15 cellular contexts compared by ENCODE assay signal in genomic region chr10:34995925-34996324, GRCh38.
DNase-seq lines count a peak whose midpoint lies in the region; ATAC-seq and TF ChIP-seq lines count a peak whose summit lies in the region.
"Had no signal": no experiment of that assay in that cellular context is flagged by ENCODE, and none has a peak within 500 bp of the region (broad histone marks: within the 10 kb centered on the region; RNA-seq: fewer than 3 reads in every experiment).

No MANE protein-coding gene starts in this region.

- no peaks in the 10 kb centered on the region for H3F3A ChIP-seq in neural progenitor cell (ENCODE audit: low read depth)

- no peaks in the 10 kb centered on the region for H3K9me3 Mint-ChIP-seq in endodermal cell
- no peaks in the 10 kb centered on the region for H3K9me3 Mint-ChIP-seq in neural progenitor cell
- H3K9me3 Mint-ChIP-seq: CD4-positive, alpha-beta T cell had no signal

- H3K4me1 Mint-ChIP-seq in endodermal cell (peaks cover 4% of the 10 kb centered on the region), neural progenitor cell (peaks cover 29% of the 10 kb centered on the region)

- H4K20me1 ChIP-seq in IMR-90 (ENCODE audit: insufficient read depth, low read length) (no peaks in the 10 kb centered on the region), neural progenitor cell (ENCODE audit: low read depth) (no peaks in the 10 kb centered on the region)

- H2AK5ac ChIP-seq in IMR-90 (ENCODE audit: low read depth, low read length): 0 out of 2 replicates have a peak overlapping the region, but pooled peaks have one; percentile 7

- 0 out of 2 replicates have a peak overlapping the region, but pooled peaks have one; percentile 2 for H3K4ac ChIP-seq in IMR-90 (ENCODE audit: low read depth, low read length)

- DNase-seq in ELF-1 (ENCODE audit: low read depth, low spot score) (peak; percentile 29), IMR-90 (no peak), endodermal cell (peak; percentile 79), neural progenitor cell (ENCODE audit: low spot score) (peak; percentile 56), NCI-H187 (lab: John Stamatoyannopoulos, UW) (no peak), kidney tubule cell (ENCODE audit: low spot score) (no peak)
- DNase-seq: BE2C; CD4-positive, alpha-beta T cell; Karpas-422; NCI-H1417; NCI-H1694 treated with DMSO at 0.1 percent for 48 hours; NCI-H446 treated with DMSO at 0.1 percent for 48 hours; NCI-H526 treated with DMSO at 0.1 percent for 48 hours; SHP77 had no signal

- TF ChIP-seq CTCF in IMR-90 (conservative IDR thresholded peaks at IDR 0.05; ENCODE audit: low read depth, low read length) (no peak), endodermal cell (conservative IDR thresholded peaks at IDR 0.05) (no peak), neural progenitor cell (IDR thresholded peaks at IDR 0.05) (no peak)

- H4K5ac ChIP-seq in IMR-90 (ENCODE audit: low read depth, low read length): no peak overlapping the region

- H2BK20ac ChIP-seq in IMR-90 (ENCODE audit: low read depth, low read length): no peak overlapping the region

- no peak overlapping the region for H2BK5ac ChIP-seq in IMR-90 (ENCODE audit: low read depth, low read length, poor library complexity, severe bottlenecking)

- H3K9me3 ChIP-seq in IMR-90 (ENCODE audit: control insufficient read depth, insufficient read depth, low read length) (peaks cover 7% of the 10 kb centered on the region), endodermal cell (ENCODE audit: control insufficient read depth, low read length) (no peaks in the 10 kb centered on the region), neural progenitor cell (ENCODE audit: low read depth) (no peaks in the 10 kb centered on the region)
- H3K9me3 ChIP-seq: BE2C had no signal

- no peak overlapping the region for H3K23ac ChIP-seq in IMR-90 (ENCODE audit: low read depth, low read length)

- no peaks in the 10 kb centered on the region for H3K27me3 ChIP-seq in IMR-90 (ENCODE audit: control insufficient read depth, insufficient read depth, low read length)
- H3K27me3 ChIP-seq in endodermal cell (ENCODE audit: control insufficient read depth, insufficient read depth, low read length, poor library complexity, severe bottlenecking): no peaks in the 10 kb centered on the region
- H3K27me3 ChIP-seq in neural progenitor cell: no peaks in the 10 kb centered on the region
- H3K27me3 ChIP-seq: BE2C had no signal

- no CpG with 5 or more reads among the region's 2 CpGs for WGBS in IMR-90 (ENCODE audit: extremely low coverage in 2 of 2, insufficient read length in 1 of 2), 2 experiments
- WGBS in endodermal cell (ENCODE audit: insufficient coverage in 1 of 2, insufficient read length in 1 of 2), 2 experiments: 54% methylated on average over 2 of the region's 2 CpGs; no CpG with 5 or more reads in 1 of the 2 experiments

- in situ Hi-C loops in IMR-90 (cut with MboI; ENCODE audit: low sequenced_read_pairs): no loop called here

- H3K79me1 ChIP-seq in IMR-90 (ENCODE audit: low read depth in 1 of 2, low read length in 2 of 2): no peaks in the 10 kb centered on the region

- H3K14ac ChIP-seq in IMR-90 (replicated peaks; ENCODE audit: low read depth, low read length): no peak overlapping the region

- intact Hi-C loops in IMR-90 (cut with micrococcal nuclease): loop anchor here (2.0 kb wide), 1 partner anchor 31 kb away; no protein-coding TSS in a partner anchor

- H3K56ac ChIP-seq in IMR-90 (ENCODE audit: extremely low read depth, insufficient read depth, low read length): no peak overlapping the region

- no peak overlapping the region for H3K27ac ChIP-seq in IMR-90 (ENCODE audit: insufficient read depth, low read length)
- no peak overlapping the region for H3K27ac ChIP-seq in endodermal cell (ENCODE audit: low read depth, low read length)
- H3K27ac ChIP-seq in neural progenitor cell: no peak overlapping the region

- H3K4me3 ChIP-seq in IMR-90 (ENCODE audit: insufficient read depth, low read depth, low read length) (no peak overlapping the region), endodermal cell (ENCODE audit: low read length) (no peak overlapping the region), neural progenitor cell (no peak overlapping the region)

- dilution Hi-C loops in IMR-90 (cut with HindIII; ENCODE audit: low sequenced_read_pairs, unreplicated experiment): no loop called here

- no peak for TF ChIP-seq POLR2A in IMR-90 (IDR thresholded peaks at IDR 0.05; ENCODE audit: low read depth, low read length)

- H2AFZ ChIP-seq in IMR-90 (replicated peaks; ENCODE audit: low read length, poor library complexity): no peak overlapping the region
- no peak overlapping the region for H2AFZ ChIP-seq in neural progenitor cell (replicated peaks)

- no peak overlapping the region for H2BK120ac ChIP-seq in IMR-90 (ENCODE audit: low read depth, low read length)

- CTCF ChIA-PET in IMR-90 (lab: Yijun Ruan, JAX): interaction anchor here (1.7 to 1.9 kb wide), 2 partner anchors 8 to 45 kb away, joined by 5 to 9 read pairs; no protein-coding TSS in a partner anchor

- peaks cover 3% of the 10 kb centered on the region for H3K27me3 Mint-ChIP-seq in endodermal cell (ENCODE audit: insufficient read depth)
- H3K27me3 Mint-ChIP-seq in neural progenitor cell (ENCODE audit: insufficient read depth, low read depth): peaks cover 5% of the 10 kb centered on the region
- H3K27me3 Mint-ChIP-seq: CD4-positive, alpha-beta T cell had no signal

- H3K79me2 ChIP-seq in neural progenitor cell (ENCODE audit: low read depth): no peaks in the 10 kb centered on the region

- H3K36me3 ChIP-seq in IMR-90 (ENCODE audit: control insufficient read depth, insufficient read depth, low read length) (no peaks in the 10 kb centered on the region), endodermal cell (ENCODE audit: control insufficient read depth, insufficient read depth, low read length) (no peaks in the 10 kb centered on the region), neural progenitor cell (no peaks in the 10 kb centered on the region)
- H3K36me3 ChIP-seq: BE2C had no signal

- H3K27ac Mint-ChIP-seq in endodermal cell: no peak overlapping the region
- H3K27ac Mint-ChIP-seq in neural progenitor cell: no peak overlapping the region
- H3K27ac Mint-ChIP-seq: CD4-positive, alpha-beta T cell had no signal

- H3K18ac ChIP-seq in IMR-90 (ENCODE audit: low read depth, low read length): no peak overlapping the region

- no peak overlapping the region for H4K8ac ChIP-seq in IMR-90 (ENCODE audit: low read depth in 2 of 2, low read length in 2 of 2)

- H3K4me3 Mint-ChIP-seq in endodermal cell (no peak overlapping the region), neural progenitor cell (no peak overlapping the region)
- H3K4me3 Mint-ChIP-seq: CD4-positive, alpha-beta T cell had no signal

- H3K9ac ChIP-seq in IMR-90 (ENCODE audit: low read depth, low read length) (no peak overlapping the region), endodermal cell (ENCODE audit: extremely low read depth, low read length, poor library complexity, severe bottlenecking) (no peak overlapping the region), neural progenitor cell (no peak overlapping the region)

- H3K36me3 Mint-ChIP-seq in endodermal cell (ENCODE audit: low read depth): no peaks in the 10 kb centered on the region
- H3K36me3 Mint-ChIP-seq in neural progenitor cell: no peaks in the 10 kb centered on the region

- H2BK15ac ChIP-seq in IMR-90 (ENCODE audit: low read depth, low read length): no peak overlapping the region

- BruUV-seq in IMR-90 (replicated peaks; lab: Mats Ljungman, UMichigan): no TSS peak

- POLR2A ChIA-PET in IMR-90 (lab: Charles Lee; ENCODE audit: unreplicated experiment): no interaction called here

- H2AK9ac ChIP-seq in IMR-90 (replicated peaks; ENCODE audit: low read depth, low read length, poor library complexity): no peak overlapping the region

- peaks cover 4% of the 10 kb centered on the region; the same call in 1 of the 2 replicates for H3K9me1 ChIP-seq in IMR-90 (ENCODE audit: insufficient read depth, low read length)

- H3K4me2 ChIP-seq in IMR-90 (ENCODE audit: low read depth, low read length) (no peak overlapping the region), neural progenitor cell (no peak overlapping the region)

- H3K4me1 ChIP-seq in IMR-90 (ENCODE audit: control insufficient read depth, insufficient read depth, low read length): peaks cover 2% of the 10 kb centered on the region; the same call in 1 of the 2 replicates
- no peaks in the 10 kb centered on the region for H3K4me1 ChIP-seq in endodermal cell (ENCODE audit: control insufficient read depth, insufficient read depth, low read length)
- peaks cover 14% of the 10 kb centered on the region for H3K4me1 ChIP-seq in neural progenitor cell
- H3K4me1 ChIP-seq: BE2C had no signal

- ATAC-seq in IMR-90 (ENCODE audit: low read depth): no peak
- no peak for ATAC-seq in HG02610 (IDR thresholded peaks at IDR 0.05; ENCODE audit: unreplicated experiment)

- no peak for TF ChIP-seq RAD21 in IMR-90 (IDR thresholded peaks at IDR 0.05; ENCODE audit: low read length)

- no peak overlapping the region for H4K91ac ChIP-seq in IMR-90 (ENCODE audit: insufficient read depth, low read depth, low read length)

TF ChIP-seq in IMR-90, 13 proteins besides CTCF, POLR2A, EP300 and RAD21 (continues in another document):
- TF ChIP-seq FOS (IDR thresholded peaks at IDR 0.05; ENCODE audit: low read depth, low read length): no peak
- TF ChIP-seq CHD1 (IDR thresholded peaks at IDR 0.05; ENCODE audit: low read depth, low read length): no peak
- TF ChIP-seq BHLHE40 (IDR thresholded peaks at IDR 0.05; ENCODE audit: low read depth, low read length): no peak
- TF ChIP-seq CEBPB (IDR thresholded peaks at IDR 0.05; ENCODE audit: low read depth, low read length): no peak
- TF ChIP-seq RFX5 (IDR thresholded peaks at IDR 0.05; ENCODE audit: low read depth, low read length): no peak
- no peak for TF ChIP-seq NFE2L2 (IDR thresholded peaks at IDR 0.05; ENCODE audit: low read depth, low read length)
- no peak for TF ChIP-seq ELK1 (IDR thresholded peaks at IDR 0.05; ENCODE audit: borderline replicate concordance, low read depth, low read length)
- TF ChIP-seq MXI1 (IDR thresholded peaks at IDR 0.05; ENCODE audit: borderline replicate concordance, low read depth, low read length): no peak

Comparison
In these comparisons a context has a peak if more than half of its experiments do, and no peak if none do; other contexts are left out.
1. DNase-seq: peak in ELF-1 (single experiment), endodermal cell (single experiment) and neural progenitor cell (single experiment); none in IMR-90 (single experiment), NCI-H187 (0 of 2) and kidney tubule cell (single experiment).